8 cellular contexts compared by ENCODE assay signal in genomic region chr12:95942106-95942531, GRCh38. TPM values are rescaled to one million over a fixed set of nuclear protein-coding genes. Genes with fewer than 3 reads are reported as not detected.
DNase-seq lines count a peak whose midpoint lies in the region; ATAC-seq and TF ChIP-seq lines count a peak whose summit lies in the region.

No MANE protein-coding gene starts in this region.

- no peaks in the 10 kb centered on the region for H3K9me3 Mint-ChIP-seq in T-cell

- peak overlapping the region; percentile 75 for H3K27ac ChIP-seq in right atrium auricular region
- H3K27ac ChIP-seq in gastrocnemius medialis, result peak overlapping the region; percentile 79 to 88 (median 83)

- peak overlapping the region; percentile 64 to 72 for H3K4me3 ChIP-seq in right atrium auricular region
- peak overlapping the region; percentile 59 to 84 for H3K4me3 ChIP-seq in foreskin fibroblast (ENCODE audit: low read depth in 1 of 2, low read length in 2 of 2)
- H3K4me3 ChIP-seq in gastrocnemius medialis, result peak overlapping the region; percentile 68 to 90 (median 74)

- H3K36me3 ChIP-seq in right atrium auricular region (no peaks in the 10 kb centered on the region), gastrocnemius medialis (no peaks in the 10 kb centered on the region)

- H3K4me3 Mint-ChIP-seq in T-cell, result peak overlapping the region; percentile 91 to 96 (median 94)

- H3K36me3 Mint-ChIP-seq in T-cell, result no peaks in the 10 kb centered on the region

- in situ Hi-C loops in gastrocnemius medialis (cut with MboI; ENCODE audit: low sequenced_read_pairs in 4 of 4), result no loop called here

- peak overlapping the region in 1 of 2 donors; percentile 92 for H3K27ac Mint-ChIP-seq in T-cell

- H3K4me1 ChIP-seq in right atrium auricular region, result peaks cover 0 to 7% of the 10 kb centered on the region in 2 donors
- peaks cover 4 to 9% of the 10 kb centered on the region in 2 donors for H3K4me1 ChIP-seq in gastrocnemius medialis

- POLR2A ChIA-PET in T-cell (lab: Charles Lee), result interaction anchor here (0.6 to 1.1 kb wide), 4 partner anchors 36 to 1433 kb away, joined by 3 to 11 read pairs (median 4); partner anchors contain the start of gene LTA4H (in 1 of the 2)

- intact Hi-C loops in left ventricle myocardium superior (cut with micrococcal nuclease), result no loop called here
- intact Hi-C loops in gastrocnemius medialis (cut with DNase I; ENCODE audit: low total_unique reads), result loop anchor here (2.0 kb wide), 1 partner anchor 83 kb away; the partner anchor contains the start of gene SNRPF

- H3K27me3 Mint-ChIP-seq in T-cell, result no peaks in the 10 kb centered on the region

- CTCF ChIA-PET in T-cell (lab: Charles Lee), result interaction anchor here (0.6 to 3.4 kb wide), 11 partner anchors 9 to 933 kb away, joined by 3 to 16 read pairs (median 5); partner anchors contain the start of genes LTA4H (in 1 of the 2) and METAP2 (in 1 of the 2)

- ATAC-seq in left ventricle myocardium superior (no peak), T-cell (replicated peaks in 1 of 4) (no peak), gastrocnemius medialis (no peak)

- no peak for TF ChIP-seq CTCF in right atrium auricular region (IDR thresholded peaks at IDR 0.05)
- TF ChIP-seq CTCF in foreskin fibroblast (IDR thresholded peaks at IDR 0.05; ENCODE audit: low read depth, low read length), result no peak
- TF ChIP-seq CTCF in gastrocnemius medialis (IDR thresholded peaks at IDR 0.05 in 4 of 5, conservative IDR thresholded peaks at IDR 0.05 in 1 of 5), result no peak

- no peaks in the 10 kb centered on the region for H3K27me3 ChIP-seq in right atrium auricular region
- no peaks in the 10 kb centered on the region for H3K27me3 ChIP-seq in gastrocnemius medialis

- peaks cover 5 to 12% (median 9%) of the 10 kb centered on the region in 3 donors for H3K4me1 Mint-ChIP-seq in T-cell

- H3K9me3 ChIP-seq in right atrium auricular region (no peaks in the 10 kb centered on the region), gastrocnemius medialis (no peaks in the 10 kb centered on the region)

- no peak for DNase-seq in right atrium auricular region (ENCODE audit: low spot score)
- DNase-seq in left ventricle myocardium superior, result no peak
- peak in 4 of 34 experiments; percentile 1 to 6 (median 2) for DNase-seq in T-cell
- no peak for DNase-seq in foreskin fibroblast
- no peak for DNase-seq in gastrocnemius medialis
- no peak for DNase-seq in NCI-H226
- no peak for DNase-seq in NCI-H82 (lab: John Stamatoyannopoulos, UW)
- DNase-seq in activated CD4-positive, alpha-beta T cell treated with anti-CD3 and anti-CD28 coated beads for 48 hours, result no peak

- no peak for TF ChIP-seq POLR2A in gastrocnemius medialis (IDR thresholded peaks at IDR 0.05)

RNA-seq across cellular contexts. Expression of gene CCDC38, which starts 0.3 kb away (rescaled TPM):
- not detected for total RNA-seq in right atrium auricular region
- 0.15 TPM for total RNA-seq in left ventricle myocardium superior
- total RNA-seq in T-cell, result 1 to 10 TPM in 1 of 5 donors, under 1 TPM in 2, not detected in 2; 0.14 to 1.4 (median 0.49) TPM
- not detected for total RNA-seq in gastrocnemius medialis

RNA-seq across cellular contexts. Expression of gene AMDHD1, which starts 1.0 kb away (rescaled TPM):
- total RNA-seq in right atrium auricular region, result 1 to 10 TPM in 1 of 2 donors, under 1 TPM in 1; 0.63 to 1.3 TPM
- 0.35 TPM for total RNA-seq in left ventricle myocardium superior
- 1 to 10 TPM in 4 of 5 donors, under 1 TPM in 1; 0.40 to 2.6 (median 1.2) TPM for total RNA-seq in T-cell
- 1 to 10 TPM in 2 of 4 donors, not detected in 2; 1.1 to 3.5 TPM for total RNA-seq in gastrocnemius medialis

RNA-seq across cellular contexts. Expression of gene HAL, which starts 54.0 kb away (rescaled TPM):
- under 1 TPM; 0.24 to 0.93 TPM for total RNA-seq in right atrium auricular region
- total RNA-seq in left ventricle myocardium superior, result 0.27 TPM
- 1 to 10 TPM in 3 of 5 donors, under 1 TPM in 2; 0.54 to 2.4 (median 1.1) TPM for total RNA-seq in T-cell
- 1 to 10 TPM in 2 of 4 donors, under 1 TPM in 1, not detected in 1; 0.59 to 1.3 (median 1.3) TPM for total RNA-seq in gastrocnemius medialis
